Comparison of ENCODE assay signal across 15 cellular contexts in the genomic region with DNA sequence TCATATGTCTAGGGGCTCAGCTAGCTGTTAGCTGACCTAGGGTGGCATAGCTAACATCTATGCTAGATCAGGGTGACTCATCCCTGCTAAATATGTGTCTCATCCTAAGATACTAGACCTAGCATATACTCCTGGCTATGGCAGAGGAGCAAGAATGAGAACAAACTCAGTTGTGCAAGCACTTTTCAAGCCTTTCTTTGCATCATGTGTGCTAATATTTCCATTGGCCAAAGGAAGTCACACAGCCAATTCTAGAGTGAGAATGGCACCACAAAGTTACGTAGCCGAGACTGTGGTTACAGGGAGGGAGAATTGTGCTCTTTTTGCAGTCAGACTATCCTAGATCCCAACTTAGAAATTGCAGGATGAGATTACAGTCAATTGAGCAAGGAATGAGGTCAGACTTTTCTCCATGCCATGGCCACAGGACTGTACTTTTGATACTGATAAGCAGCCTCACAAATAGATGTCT.
A peak's percentile ranks its signal among the peaks of the same experiment; 100 is the strongest.
DNase-seq lines count a peak whose midpoint lies in the region; ATAC-seq and TF ChIP-seq lines count a peak whose summit lies in the region.
"Had no signal": no experiment of that assay in that cellular context is flagged by ENCODE, and none has a peak within 500 bp of the region (broad histone marks: within the 10 kb centered on the region; RNA-seq: fewer than 3 reads in every experiment).

No MANE protein-coding gene starts in this region.

- H3K27me3 ChIP-seq in KMS-11 (ENCODE audit: insufficient read depth, low read depth): no peaks in the 10 kb centered on the region
- no peaks in the 10 kb centered on the region for H3K27me3 ChIP-seq in adipocyte (replicated peaks; ENCODE audit: control insufficient read depth, insufficient read depth, low read length)
- no peaks in the 10 kb centered on the region for H3K27me3 ChIP-seq in heart left ventricle

- no peaks in the 10 kb centered on the region for H4K20me1 ChIP-seq in KMS-11 (ENCODE audit: insufficient read depth)

- H3K9me3 ChIP-seq in adipocyte (ENCODE audit: control insufficient read depth, low read length): no peaks in the 10 kb centered on the region
- H3K9me3 ChIP-seq in heart left ventricle: peaks cover 0 to 12% (median 5%) of the 10 kb centered on the region in 12 donors

- ATAC-seq in heart left ventricle (peak in 3 of 4 donors; percentile 41 to 66 (median 65)), HG03280 (IDR thresholded peaks at IDR 0.05; ENCODE audit: unreplicated experiment) (no peak), HG03025 (IDR thresholded peaks at IDR 0.05; ENCODE audit: low FRiP score, unreplicated experiment) (no peak)

- TF ChIP-seq CTCF in AG09309 (IDR thresholded peaks at IDR 0.05; ENCODE audit: control insufficient read depth, insufficient read depth, low read depth, low read length, missing control alignments) (no peak), KMS-11 (conservative IDR thresholded peaks at IDR 0.05; ENCODE audit: low read depth, low read length) (no peak), heart left ventricle (IDR thresholded peaks at IDR 0.05) (no peak)

- in situ Hi-C loops in KBM-7 (cut with MboI; ENCODE audit: low pct_unique_long_range_greater_than_20kb, low sequenced_read_pairs): no loop called here

- H3K4me3 ChIP-seq in AG09309 (ENCODE audit: control insufficient read depth, low read depth, low read length) (no peak overlapping the region), KMS-11 (IDR thresholded peaks at IDR 0.05; ENCODE audit: insufficient read depth, low read depth, low read length) (no peak overlapping the region), adipocyte (ENCODE audit: low read length) (no peak overlapping the region), heart left ventricle (no peak overlapping the region)

- H3K79me2 ChIP-seq in KMS-11 (ENCODE audit: insufficient read depth, low read depth): no peaks in the 10 kb centered on the region

- DNase-seq in AG09309 (ENCODE audit: low read depth): peak; percentile 50
- peak; percentile 27 for DNase-seq in adipocyte (ENCODE audit: low read depth)
- DNase-seq in heart left ventricle: no peak
- no peak for DNase-seq in epidermal melanocyte (ENCODE audit: insufficient read length, low spot score)
- no peak for DNase-seq in KBM-7
- DNase-seq: activated CD4-positive, alpha-beta T cell treated with anti-CD3 and anti-CD28 coated beads for 1 hour; activated T-cell treated with anti-CD3 and anti-CD28 coated beads, Interleukin-2, amount 50 U/mL, for 1 hour; DMS79; effector memory CD4-positive, alpha-beta T cell; H7; NCI-H1694 treated with DMSO at 0.1 percent for 48 hours; stimulated activated CD4-positive, alpha-beta T cell treated with anti-CD3 and anti-CD28 coated beads, Interleukin-15, amount 100 ng/mL, for 24 hours had no signal

- H3K36me3 ChIP-seq in KMS-11 (ENCODE audit: insufficient read depth): no peaks in the 10 kb centered on the region
- H3K36me3 ChIP-seq in adipocyte (ENCODE audit: control insufficient read depth, insufficient read depth, low read length, severe bottlenecking): no peaks in the 10 kb centered on the region
- H3K36me3 ChIP-seq in heart left ventricle: peaks cover 0 to 5% (median 0%) of the 10 kb centered on the region in 9 donors

- H3K4me1 ChIP-seq in KMS-11 (ENCODE audit: low read depth, poor library complexity, severe bottlenecking) (peaks cover 36% of the 10 kb centered on the region), adipocyte (ENCODE audit: control insufficient read depth, insufficient read depth, low read length) (peaks cover 20% of the 10 kb centered on the region), heart left ventricle (peaks cover 0 to 59% (median 33%) of the 10 kb centered on the region in 12 donors)

- WGBS in heart left ventricle, 4 donors: 47 to 60% (median 52%) methylated on average over 2 of the region's 2 CpGs

- no peak overlapping the region for H3K9ac ChIP-seq in KMS-11
- no peak overlapping the region for H3K9ac ChIP-seq in adipocyte (ENCODE audit: low read length)

- peak overlapping the region; percentile 54; the same call in 1 of the 2 replicates for H3K4me2 ChIP-seq in KMS-11

- H3K27ac ChIP-seq in KMS-11 (no peak overlapping the region), heart left ventricle (peak overlapping the region in 1 of 12 donors; percentile 21)

- no peak for TF ChIP-seq POLR2A in heart left ventricle (IDR thresholded peaks at IDR 0.05)

- no peak overlapping the region for H2AFZ ChIP-seq in KMS-11 (ENCODE audit: low read depth)

- intact Hi-C loops in heart left ventricle (cut with DNase I): loop anchor here in 1 of 10 donors (10.0 kb wide), 1 partner anchor 73 kb away; no protein-coding TSS in a partner anchor

Comparison
In these comparisons a context has a peak if more than half of its experiments do, and no peak if none do; other contexts are left out.
1. DNase-seq: peak in AG09309 (single experiment) and adipocyte (single experiment); none in heart left ventricle (0 of 5), epidermal melanocyte (single experiment) and KBM-7 (single experiment).
2. ATAC-seq: peak in heart left ventricle (3 of 4); none in HG03280 (single experiment) and HG03025 (single experiment).